10 cellular contexts compared by ENCODE assay signal in genomic region chr6:20427856-20428255, GRCh38. TPM values are rescaled to one million over a fixed set of nuclear protein-coding genes. Genes with fewer than 3 reads are reported as not detected.
DNase-seq lines count a peak whose midpoint lies in the region; ATAC-seq and TF ChIP-seq lines count a peak whose summit lies in the region.
"Had no signal": no experiment of that assay in that cellular context is flagged by ENCODE, and none has a peak within 500 bp of the region (broad histone marks: within the 10 kb centered on the region; RNA-seq: fewer than 3 reads in every experiment).

No MANE protein-coding gene starts in this region.

- no peaks in the 10 kb centered on the region for H3K9me3 Mint-ChIP-seq in T-helper 2 cell treated with Interferon-gamma antibody and Interleukin-4, amounts not matched to agents 5 μg/mL and 100 μg/mL, for 36 hours

- peak; percentile 89 for ATAC-seq in HG02884 (IDR thresholded peaks at IDR 0.05; ENCODE audit: unreplicated experiment)

- peaks cover 27% of the 10 kb centered on the region for H3K4me1 Mint-ChIP-seq in T-helper 2 cell treated with Interferon-gamma antibody and Interleukin-4, amounts not matched to agents 5 μg/mL and 100 μg/mL, for 36 hours (ENCODE audit: low read depth)

- no peaks in the 10 kb centered on the region for H3K27me3 ChIP-seq in transverse colon

- peaks cover 49% of the 10 kb centered on the region for H3K36me3 Mint-ChIP-seq in T-helper 2 cell treated with Interferon-gamma antibody and Interleukin-4, amounts not matched to agents 5 μg/mL and 100 μg/mL, for 36 hours (ENCODE audit: low read depth)

- no peak overlapping the region for H3K4me3 Mint-ChIP-seq in T-helper 2 cell treated with Interferon-gamma antibody and Interleukin-4, amounts not matched to agents 5 μg/mL and 100 μg/mL, for 36 hours

- intact Hi-C loops in transverse colon (cut with DNase I; ENCODE audit: low total_unique reads), result no loop called here

- 44 to 51% methylated on average over 3 to 6 of the region's 6 CpGs for WGBS in transverse colon (ENCODE audit: low coverage in 1 of 2), 2 donors

- H3K9me3 ChIP-seq in transverse colon, result no peaks in the 10 kb centered on the region

- TF ChIP-seq POLR2A in transverse colon (IDR thresholded peaks at IDR 0.05), result no peak

- DNase-seq in T-helper 2 cell treated with Interferon-gamma antibody and Interleukin-4, amounts not matched to agents 5 μg/mL and 100 μg/mL, for 36 hours (ENCODE audit: low spot score), result no peak
- no peak for DNase-seq in T-helper 2 cell
- DNase-seq in NAMALWA (ENCODE audit: low spot score), result peak; percentile 14
- DNase-seq in transverse colon, result no peak
- DNase-seq in NCI-H446 (lab: John Stamatoyannopoulos, UW), result no peak
- no peak for DNase-seq in globus pallidus (ENCODE audit: low spot score)
- no peak for DNase-seq in activated CD4-positive, alpha-beta T cell treated with anti-CD3 and anti-CD28 coated beads for 48 hours
- DNase-seq: 8988T, NCI-H187 had no signal

- no peaks in the 10 kb centered on the region for H3K36me3 ChIP-seq in transverse colon

- peak overlapping the region; percentile 2 for H3K27ac Mint-ChIP-seq in T-helper 2 cell treated with Interferon-gamma antibody and Interleukin-4, amounts not matched to agents 5 μg/mL and 100 μg/mL, for 36 hours

- no peak for TF ChIP-seq CTCF in transverse colon (IDR thresholded peaks at IDR 0.05)

- H3K27ac ChIP-seq in transverse colon, result peak overlapping the region; percentile 51 to 78 (median 70)

- in situ Hi-C loops in transverse colon (cut with MboI; ENCODE audit: low pct_ligation_motif_present in 1 of 4, low pct_unique_long_range_greater_than_20kb in 1 of 4, low sequenced_read_pairs in 3 of 4), result no loop called here

- no peak overlapping the region for H3K4me3 ChIP-seq in transverse colon

- TF ChIP-seq EP300 in transverse colon (IDR thresholded peaks at IDR 0.05; ENCODE audit: low read depth), result no peak

- peaks cover 3 to 41% (median 16%) of the 10 kb centered on the region in 4 donors for H3K4me1 ChIP-seq in transverse colon

- no peaks in the 10 kb centered on the region for H3K27me3 Mint-ChIP-seq in T-helper 2 cell treated with Interferon-gamma antibody and Interleukin-4, amounts not matched to agents 5 μg/mL and 100 μg/mL, for 36 hours (ENCODE audit: low read depth)

RNA-seq across cellular contexts. Expression of gene E2F3, which starts 26.2 kb away (rescaled TPM):
- 10 to 100 TPM in 1 of 4 donors, 1 to 10 TPM in 3; 2.2 to 16.3 (median 5.6) TPM for total RNA-seq in transverse colon
